Comparison of ENCODE assay signal across 23 cellular contexts in genomic region chr4:145815626-145816025, GRCh38.
A peak's percentile ranks its signal among the peaks of the same experiment; 100 is the strongest.
DNase-seq lines count a peak whose midpoint lies in the region; ATAC-seq lines count a peak whose summit lies in the region.
"Had no signal": no experiment of that assay in that cellular context is flagged by ENCODE, and none has a peak within 500 bp of the region (broad histone marks: within the 10 kb centered on the region; RNA-seq: fewer than 3 reads in every experiment).

No MANE protein-coding gene starts in this region.

- H3K27ac Mint-ChIP-seq in activated CD4-positive, alpha-beta T cell treated with anti-CD3 and anti-CD28 coated beads for 36 hours: peak overlapping the region; percentile 85
- peak overlapping the region; percentile 86 for H3K27ac Mint-ChIP-seq in activated naive CD8-positive, alpha-beta T cell treated with anti-CD3 and anti-CD28 coated beads for 36 hours
- H3K27ac Mint-ChIP-seq: dendritic cell treated with granulocyte-macrophage colony-stimulating factor and Interleukin-4, amounts not matched to agents 40 ng/mL and 50 ng/mL, for 4 days; naive B cell; stimulated activated naive B cell treated with anti-CD40 and anti-IgM and Interleukin-4, amounts not matched to agents 10 μg/mL and 1 μg/mL and 100 μg/mL, for 72 hours; WTC11 had no signal

- peaks cover 1% of the 10 kb centered on the region for H3K9me3 Mint-ChIP-seq in activated CD4-positive, alpha-beta T cell treated with anti-CD3 and anti-CD28 coated beads for 36 hours (ENCODE audit: low read depth)
- peaks cover 7% of the 10 kb centered on the region for H3K9me3 Mint-ChIP-seq in activated naive CD8-positive, alpha-beta T cell treated with anti-CD3 and anti-CD28 coated beads for 36 hours

- no peak for ATAC-seq in activated CD4-positive, alpha-beta T cell treated with anti-CD3 and anti-CD28 coated beads for 36 hours
- no peak for ATAC-seq in GM21390 (IDR thresholded peaks at IDR 0.05; ENCODE audit: unreplicated experiment)
- ATAC-seq: heart right ventricle; left lobe of liver; stimulated activated naive B cell treated with anti-CD40 and anti-IgM and Interleukin-4, amounts not matched to agents 10 μg/mL and 1 μg/mL and 100 μg/mL, for 72 hours; WTC11 had no signal

- POLR2A ChIA-PET in activated CD4-positive, alpha-beta T cell treated with anti-CD3 and anti-CD28 coated beads for 36 hours (lab: Charles Lee): interaction anchor here (0.6 kb wide), 1 partner anchor 9 kb away, joined by 3 read pairs; no protein-coding TSS in a partner anchor

- H3K36me3 Mint-ChIP-seq in activated CD4-positive, alpha-beta T cell treated with anti-CD3 and anti-CD28 coated beads for 36 hours (ENCODE audit: low read depth): peaks cover 79% of the 10 kb centered on the region
- peaks cover 82% of the 10 kb centered on the region for H3K36me3 Mint-ChIP-seq in activated naive CD8-positive, alpha-beta T cell treated with anti-CD3 and anti-CD28 coated beads for 36 hours

- no peaks in the 10 kb centered on the region for H3K27me3 Mint-ChIP-seq in activated CD4-positive, alpha-beta T cell treated with anti-CD3 and anti-CD28 coated beads for 36 hours
- H3K27me3 Mint-ChIP-seq in activated naive CD8-positive, alpha-beta T cell treated with anti-CD3 and anti-CD28 coated beads for 36 hours: no peaks in the 10 kb centered on the region
- H3K27me3 Mint-ChIP-seq: dendritic cell treated with granulocyte-macrophage colony-stimulating factor and Interleukin-4, amounts not matched to agents 40 ng/mL and 50 ng/mL, for 4 days; naive B cell; stimulated activated naive B cell treated with anti-CD40 and anti-IgM and Interleukin-4, amounts not matched to agents 10 μg/mL and 1 μg/mL and 100 μg/mL, for 72 hours had no signal

- intact Hi-C loops in activated CD4-positive, alpha-beta T cell treated with anti-CD3 and anti-CD28 coated beads for 36 hours (cut with DNase I, micrococcal nuclease): no loop called here

- DNase-seq in activated CD4-positive, alpha-beta T cell treated with anti-CD3 and anti-CD28 coated beads for 36 hours: no peak
- DNase-seq in activated CD4-positive, alpha-beta T cell treated with anti-CD3 and anti-CD28 coated beads for 4 hours: no peak
- peak; percentile 36 for DNase-seq in ELR (ENCODE audit: low read depth)
- no peak for DNase-seq in activated naive CD8-positive, alpha-beta T cell treated with anti-CD3 and anti-CD28 coated beads for 36 hours
- DNase-seq in hepatic stellate cell (ENCODE audit: low spot score): peak; percentile 7
- DNase-seq in stimulated activated CD4-positive, alpha-beta T cell treated with anti-CD3 and anti-CD28 coated beads, Interleukin-4, amount 100 ng/mL, for 4 hours: no peak
- no peak for DNase-seq in cerebellar nuclear complex (lab: John Stamatoyannopoulos, UW)
- DNase-seq: 8988T; heart right ventricle; MV-4-11; naive B cell; NCI-H1694; NCI-H2171; NCI-H524; nucleus accumbens; RPMI8226; SK-N-SH; small intestine; stimulated activated naive B cell treated with anti-CD40 and anti-IgM and Interleukin-4, amounts not matched to agents 10 μg/mL and 1 μg/mL and 100 μg/mL, for 72 hours had no signal

- H3K4me1 Mint-ChIP-seq in activated CD4-positive, alpha-beta T cell treated with anti-CD3 and anti-CD28 coated beads for 36 hours: peaks cover 29% of the 10 kb centered on the region
- peaks cover 27% of the 10 kb centered on the region for H3K4me1 Mint-ChIP-seq in activated naive CD8-positive, alpha-beta T cell treated with anti-CD3 and anti-CD28 coated beads for 36 hours

- H3K4me3 Mint-ChIP-seq in activated CD4-positive, alpha-beta T cell treated with anti-CD3 and anti-CD28 coated beads for 36 hours: no peak overlapping the region
- no peak overlapping the region for H3K4me3 Mint-ChIP-seq in activated naive CD8-positive, alpha-beta T cell treated with anti-CD3 and anti-CD28 coated beads for 36 hours
- H3K4me3 Mint-ChIP-seq: dendritic cell treated with granulocyte-macrophage colony-stimulating factor and Interleukin-4, amounts not matched to agents 40 ng/mL and 50 ng/mL, for 4 days; naive B cell; stimulated activated naive B cell treated with anti-CD40 and anti-IgM and Interleukin-4, amounts not matched to agents 10 μg/mL and 1 μg/mL and 100 μg/mL, for 72 hours; WTC11 had no signal

- CTCF ChIA-PET in activated CD4-positive, alpha-beta T cell treated with anti-CD3 and anti-CD28 coated beads for 36 hours (lab: Charles Lee): no interaction called here

Comparison
In these comparisons a context has a peak if more than half of its experiments do, and no peak if none do; other contexts are left out.
1. DNase-seq: peak in ELR (single experiment) and hepatic stellate cell (single experiment); none in activated CD4-positive, alpha-beta T cell treated with anti-CD3 and anti-CD28 coated beads for 36 hours (single experiment), activated CD4-positive, alpha-beta T cell treated with anti-CD3 and anti-CD28 coated beads for 4 hours (0 of 2), activated naive CD8-positive, alpha-beta T cell treated with anti-CD3 and anti-CD28 coated beads for 36 hours (single experiment), stimulated activated CD4-positive, alpha-beta T cell treated with anti-CD3 and anti-CD28 coated beads, Interleukin-4, amount 100 ng/mL, for 4 hours (0 of 2) and cerebellar nuclear complex (0 of 2).